Comparison of ENCODE assay signal across 8 cellular contexts in genomic region chr5:14809369-14810144, GRCh38.
DNase-seq lines count a peak whose midpoint lies in the region; TF ChIP-seq lines count a peak whose summit lies in the region.

No MANE protein-coding gene starts in this region.

- TF ChIP-seq CTCF in HFFc6 (IDR thresholded peaks at IDR 0.05) (no peak), esophagus muscularis mucosa (IDR thresholded peaks at IDR 0.05) (no peak), osteoblast (IDR thresholded peaks at IDR 0.05; ENCODE audit: extremely low read depth, low read depth, low read length) (no peak)

- H3K4me1 ChIP-seq in esophagus muscularis mucosa (peaks cover 13 to 50% (median 18%) of the 10 kb centered on the region in 4 donors), osteoblast (ENCODE audit: insufficient read depth, low read length) (peaks cover 55% of the 10 kb centered on the region), thymus (ENCODE audit: control insufficient read depth, insufficient read depth, low read length) (peaks cover 25% of the 10 kb centered on the region)

- peaks cover 66% of the 10 kb centered on the region for H3K79me2 ChIP-seq in osteoblast (ENCODE audit: insufficient read depth, low read length)

- peaks cover 51% of the 10 kb centered on the region for H3K4me1 Mint-ChIP-seq in HFFc6 (ENCODE audit: low read depth)

- peak overlapping the region; percentile 44 for H2AFZ ChIP-seq in osteoblast (ENCODE audit: low read length)

- H3K27me3 ChIP-seq in esophagus muscularis mucosa, result no peaks in the 10 kb centered on the region
- H3K27me3 ChIP-seq in osteoblast (ENCODE audit: insufficient read depth, low read length), result no peaks in the 10 kb centered on the region
- no peaks in the 10 kb centered on the region for H3K27me3 ChIP-seq in thymus (ENCODE audit: control insufficient read depth, insufficient read depth)

- peak overlapping the region; percentile 96 for H3K27ac Mint-ChIP-seq in HFFc6

- intact Hi-C loops in esophagus muscularis mucosa (cut with DNase I), result no loop called here

- no peaks in the 10 kb centered on the region for H3K36me3 ChIP-seq in esophagus muscularis mucosa
- peaks cover 10% of the 10 kb centered on the region for H3K36me3 ChIP-seq in osteoblast (ENCODE audit: insufficient read depth, low read length)
- H3K36me3 ChIP-seq in thymus (ENCODE audit: control insufficient read depth, insufficient read depth), result no peaks in the 10 kb centered on the region

- H3K9me3 Mint-ChIP-seq in HFFc6, result no peaks in the 10 kb centered on the region

- 68% methylated on average over 10 of the region's 10 CpGs for WGBS in esophagus muscularis mucosa
- 29% methylated on average over 10 of the region's 10 CpGs for WGBS in thymus

- no peak for TF ChIP-seq POLR2A in esophagus muscularis mucosa (IDR thresholded peaks at IDR 0.05; ENCODE audit: low read depth)

- DNase-seq in GF-D8 (lab: John Stamatoyannopoulos, UW) (peak; percentile 84), HFFc6 (peak; percentile 92), NCI-H226 (peak; percentile 73), esophagus muscularis mucosa (ENCODE audit: extremely low spot score) (no peak), osteoblast (ENCODE audit: insufficient read length, low spot score, missing footprints) (peak; percentile 87), NCI-H1436 (lab: John Stamatoyannopoulos, UW) (no peak)
- DNase-seq in activated CD8-positive, alpha-beta memory T cell treated with anti-CD3 and anti-CD28 coated beads for 48 hours (ENCODE audit: low read depth in 2 of 3, low spot score in 2 of 3), result peak in 2 of 3 experiments; percentile 50 to 54

- H3K4me3 ChIP-seq in esophagus muscularis mucosa (no peak overlapping the region), osteoblast (ENCODE audit: insufficient read depth, low read length) (peak overlapping the region; percentile 47), thymus (ENCODE audit: low read length) (no peak overlapping the region)

- H3K27ac ChIP-seq in esophagus muscularis mucosa (replicated peaks in 1 of 4) (peak overlapping the region in 3 of 4 donors; percentile 16 to 30 (median 19)), osteoblast (ENCODE audit: low read depth, low read length) (peak overlapping the region; percentile 98), thymus (ENCODE audit: low read depth) (peak overlapping the region; percentile 82)

- peaks cover 2% of the 10 kb centered on the region; the same call in 1 of the 2 replicates for H3K27me3 Mint-ChIP-seq in HFFc6 (ENCODE audit: insufficient read depth)

- H3K4me3 Mint-ChIP-seq in HFFc6, result peak overlapping the region; percentile 82

- H3K9me3 ChIP-seq in esophagus muscularis mucosa (no peaks in the 10 kb centered on the region), osteoblast (ENCODE audit: low read depth, low read length) (no peaks in the 10 kb centered on the region), thymus (ENCODE audit: control insufficient read depth) (no peaks in the 10 kb centered on the region)

- H3K4me2 ChIP-seq in osteoblast (ENCODE audit: insufficient read depth, low read length), result peak overlapping the region; percentile 80

- no peak for TF ChIP-seq EP300 in esophagus muscularis mucosa (IDR thresholded peaks at IDR 0.05)

- no peaks in the 10 kb centered on the region; the same call in 1 of the 2 replicates for H3K36me3 Mint-ChIP-seq in HFFc6 (ENCODE audit: low read depth)

- no peaks in the 10 kb centered on the region for H4K20me1 ChIP-seq in osteoblast (ENCODE audit: insufficient read depth, low read length)

Comparison
In these comparisons a context has a peak if more than half of its experiments do, and no peak if none do; other contexts are left out.
1. DNase-seq: peak in GF-D8 (single experiment), HFFc6 (single experiment), NCI-H226 (single experiment), activated CD8-positive, alpha-beta memory T cell treated with anti-CD3 and anti-CD28 coated beads for 48 hours (2 of 3) and osteoblast (single experiment); none in esophagus muscularis mucosa (single experiment) and NCI-H1436 (single experiment).
2. H3K27ac ChIP-seq: peak in every context shown above with its lines; median percentile 98 in osteoblast; 82 in thymus; 19 in esophagus muscularis mucosa.